9 cellular contexts compared by ENCODE assay signal in the genomic region with DNA sequence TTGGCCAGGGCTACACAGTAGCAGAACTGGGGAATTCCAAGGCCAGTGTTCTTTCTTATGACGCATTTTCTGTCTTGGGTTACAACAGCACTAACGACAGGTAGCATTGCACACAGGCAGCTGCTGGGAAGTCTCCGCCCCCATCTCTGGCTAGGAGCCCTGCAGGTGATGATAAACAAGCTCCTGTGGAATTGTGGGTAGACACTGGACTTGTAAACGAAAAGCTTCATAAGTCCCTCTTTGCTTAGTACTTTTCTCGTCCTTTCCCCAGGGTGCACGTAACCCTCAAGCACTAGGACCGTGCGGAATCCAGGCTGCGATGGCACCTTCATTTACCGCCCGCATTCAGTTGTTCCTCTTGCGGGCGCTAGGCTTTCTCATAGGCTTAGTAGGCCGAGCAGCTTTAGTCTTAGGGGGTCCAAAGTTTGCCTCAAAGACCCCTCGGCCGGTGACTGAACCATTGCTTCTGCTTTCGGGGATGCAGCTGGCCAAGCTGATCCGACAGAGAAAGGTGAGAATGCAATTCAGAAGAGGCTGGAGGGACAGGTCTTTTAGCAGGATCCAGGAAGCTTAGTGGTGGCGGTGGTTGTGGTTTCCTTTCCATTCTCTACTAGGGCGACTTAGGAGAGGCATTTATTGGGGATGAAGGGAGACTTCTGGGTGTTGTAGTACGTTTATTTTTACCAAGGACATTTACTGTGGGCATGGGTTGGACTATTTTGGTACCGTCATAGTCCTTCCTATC. TPM values are rescaled to one million over a fixed set of nuclear protein-coding genes. Genes with fewer than 3 reads are reported as not detected.
DNase-seq lines count a peak whose midpoint lies in the region; ATAC-seq and TF ChIP-seq lines count a peak whose summit lies in the region.
"Had no signal": no experiment of that assay in that cellular context is flagged by ENCODE, and none has a peak within 500 bp of the region (broad histone marks: within the 10 kb centered on the region; RNA-seq: fewer than 3 reads in every experiment).

FAAH2 (plus strand) TSS at position 200 of the 745 bp plus-strand sequence; CDS start at position 320, 120 bp downstream.

- H3K4me3 ChIP-seq in neural progenitor cell (peak within 1 kb of the TSS; percentile 61), GM23248 (no peak within 1 kb of the TSS)
- H3K4me3 ChIP-seq: SJSA1 had no signal

- 1 to 4% methylated on average over 14 to 22 of the region's 22 CpGs for WGBS in GM23248 (ENCODE audit: low coverage in 1 of 2, low lambda C conversion rate in 2 of 2, missing lambda C conversion rate in 2 of 2), 2 experiments

- no peaks in the 10 kb centered on the region for H3K27me3 ChIP-seq in neural progenitor cell
- H3K27me3 ChIP-seq in GM23248 (replicated peaks; ENCODE audit: insufficient read depth), result no peaks in the 10 kb centered on the region
- H3K27me3 ChIP-seq: SJSA1 had no signal

- H3K4me1 ChIP-seq in neural progenitor cell (peaks cover 8% of the 10 kb centered on the region), GM23248 (ENCODE audit: insufficient read depth) (no peaks in the 10 kb centered on the region)
- H3K4me1 ChIP-seq: SJSA1 had no signal

- H3K27ac Mint-ChIP-seq in neural progenitor cell, result no peak within 1 kb of the TSS

- H3K27ac ChIP-seq in neural progenitor cell (no peak within 1 kb of the TSS), GM23248 (no peak within 1 kb of the TSS)
- H3K27ac ChIP-seq: SJSA1 had no signal

- peak within 1 kb of the TSS; percentile 83 for H3K4me2 ChIP-seq in neural progenitor cell
- no peak within 1 kb of the TSS for H3K4me2 ChIP-seq in GM23248 (ENCODE audit: unreplicated experiment)

- no peaks in the 10 kb centered on the region for H3K36me3 Mint-ChIP-seq in neural progenitor cell

- H3K79me2 ChIP-seq in neural progenitor cell (ENCODE audit: low read depth) (no peaks in the 10 kb centered on the region), GM23248 (ENCODE audit: insufficient read depth) (no peaks in the 10 kb centered on the region)

- H3K4me1 Mint-ChIP-seq in neural progenitor cell, result no peaks in the 10 kb centered on the region

- H4K20me1 ChIP-seq in neural progenitor cell (ENCODE audit: low read depth) (no peaks in the 10 kb centered on the region), GM23248 (ENCODE audit: insufficient read depth) (no peaks in the 10 kb centered on the region)

- H3K36me3 ChIP-seq in neural progenitor cell (no peaks in the 10 kb centered on the region), GM23248 (ENCODE audit: low read depth) (no peaks in the 10 kb centered on the region)
- H3K36me3 ChIP-seq: SJSA1 had no signal

- no peaks in the 10 kb centered on the region for H3K9me2 ChIP-seq in GM23248 (ENCODE audit: insufficient read depth)

- ATAC-seq in GM18499 (IDR thresholded peaks at IDR 0.05; ENCODE audit: insufficient read depth, unreplicated experiment) (peak; percentile 67), HG02610 (IDR thresholded peaks at IDR 0.05; ENCODE audit: unreplicated experiment) (peak; percentile 85)
- ATAC-seq in activated CD4-positive, CD25-positive, alpha-beta regulatory T cell treated with anti-CD3 and anti-CD28 coated beads, Interleukin-2, amount 50 U/mL, for 24 hours, result peak; percentile 76 to 83

- no peaks in the 10 kb centered on the region for H3K9me3 ChIP-seq in neural progenitor cell (ENCODE audit: low read depth)
- H3K9me3 ChIP-seq in GM23248 (ENCODE audit: low read depth), result no peaks in the 10 kb centered on the region
- H3K9me3 ChIP-seq: SJSA1 had no signal

- peak; percentile 29 for TF ChIP-seq CTCF in neural progenitor cell (IDR thresholded peaks at IDR 0.05)

- H3K9ac ChIP-seq in neural progenitor cell (no peak within 1 kb of the TSS), GM23248 (no peak within 1 kb of the TSS)

- peak within 1 kb of the TSS; percentile 99 for H2AFZ ChIP-seq in neural progenitor cell (replicated peaks)
- no peak within 1 kb of the TSS for H2AFZ ChIP-seq in GM23248

- no peaks in the 10 kb centered on the region for H3K9me3 Mint-ChIP-seq in neural progenitor cell

- no peaks in the 10 kb centered on the region for H3F3A ChIP-seq in neural progenitor cell (ENCODE audit: low read depth)
- H3F3A ChIP-seq in GM23248 (ENCODE audit: insufficient read depth), result no peaks in the 10 kb centered on the region

- DNase-seq in NCI-H1105 treated with DMSO at 0.1 percent for 48 hours (lab: John Stamatoyannopoulos, UW) (peak; percentile 89), neural progenitor cell (ENCODE audit: low spot score) (peak; percentile 73), inferior parietal cortex (ENCODE audit: extremely low spot score) (no peak), GM23248 (no peak)
- peak; percentile 58 for DNase-seq in effector CD4-positive, alpha-beta T cell

- H3K27me3 Mint-ChIP-seq in neural progenitor cell (ENCODE audit: insufficient read depth, low read depth), result no peaks in the 10 kb centered on the region

- peak within 1 kb of the TSS; percentile 74 for H3K4me3 Mint-ChIP-seq in neural progenitor cell

- in situ Hi-C loops in GM23248 (cut with MboI), result no loop called here

RNA-seq across cellular contexts. Expression of gene FAAH2, which starts in this region (rescaled TPM):
- 8.5 and 24.6 TPM in 2 replicates for total RNA-seq in neural progenitor cell (ENCODE audit: low replicate concordance)
- total RNA-seq in GM23248 (2014; rRNA removed; shearing (Covaris generic)), result 0.11 TPM in 1 of 2 replicates, not detected in the other
- 0.16 TPM in 1 of 2 replicates, not detected in the other for polyA plus RNA-seq in GM23248 (2016; fragmentation: Nextera tagmentation; extraction: Ambion mirVana)
- total RNA-seq: SJSA1 had no signal

Comparison
In these comparisons a context has a peak if more than half of its experiments do, and no peak if none do; other contexts are left out.
1. DNase-seq: peak in NCI-H1105 treated with DMSO at 0.1 percent for 48 hours (single experiment), effector CD4-positive, alpha-beta T cell (single experiment) and neural progenitor cell (single experiment); none in inferior parietal cortex (single experiment) and GM23248 (single experiment).
2. Peak in every context shown above with its lines, with median percentiles within 50 percentile points of each other: ATAC-seq.